8 cellular contexts compared by ENCODE assay signal in genomic region chr3:128725547-128725931, GRCh38. TPM values are rescaled to one million over a fixed set of nuclear protein-coding genes. Genes with fewer than 3 reads are reported as not detected.
DNase-seq lines count a peak whose midpoint lies in the region; ATAC-seq lines count a peak whose summit lies in the region.

No MANE protein-coding gene starts in this region.

- DNase-seq in activated CD4-positive, alpha-beta T cell treated with anti-CD3 and anti-CD28 coated beads, Interleukin-2, amount 10 ng/mL, durations not matched to agents 24 days and 14 days: no peak
- no peak for DNase-seq in activated CD4-positive, alpha-beta T cell treated with anti-CD3 and anti-CD28 coated beads, Interleukin-2, amount 50 U/mL, for 4 hours
- no peak for DNase-seq in activated naive CD8-positive, alpha-beta T cell treated with anti-CD3 and anti-CD28 coated beads for 36 hours
- no peak for DNase-seq in activated CD4-positive, CD25-positive, alpha-beta regulatory T cell (lab: John Stamatoyannopoulos, UW)
- DNase-seq in NCI-H526 (lab: John Stamatoyannopoulos, UW) (no peak), NAMALWA (ENCODE audit: low spot score) (no peak)

- H3K9me3 ChIP-seq in muscle layer of duodenum (ENCODE audit: control insufficient read depth in 1 of 2, low read length in 2 of 2): no peaks in the 10 kb centered on the region

- H3K27me3 Mint-ChIP-seq in activated CD4-positive, alpha-beta T cell treated with anti-CD3 and anti-CD28 coated beads, Interleukin-2, amount 10 ng/mL, durations not matched to agents 24 days and 14 days: peaks cover 4% of the 10 kb centered on the region
- peaks cover 5% of the 10 kb centered on the region for H3K27me3 Mint-ChIP-seq in activated naive CD8-positive, alpha-beta T cell treated with anti-CD3 and anti-CD28 coated beads for 36 hours

- peak overlapping the region; percentile 74 for H3K27ac ChIP-seq in muscle layer of duodenum (ENCODE audit: low read length)

- H3K4me1 ChIP-seq in muscle layer of duodenum (ENCODE audit: control insufficient read depth in 1 of 2, insufficient read depth in 2 of 2, low read length in 2 of 2): peaks cover 18 to 34% of the 10 kb centered on the region in 2 donors

- intact Hi-C loops in activated CD4-positive, alpha-beta T cell treated with anti-CD3 and anti-CD28 coated beads, Interleukin-2, amount 10 ng/mL, durations not matched to agents 24 days and 14 days (cut with micrococcal nuclease): no loop called here

- peak; percentile 22 for ATAC-seq in HG03095 (IDR thresholded peaks at IDR 0.05; ENCODE audit: unreplicated experiment)

- peak overlapping the region; percentile 90 for H3K4me3 Mint-ChIP-seq in activated CD4-positive, alpha-beta T cell treated with anti-CD3 and anti-CD28 coated beads, Interleukin-2, amount 10 ng/mL, durations not matched to agents 24 days and 14 days
- peak overlapping the region; percentile 99 for H3K4me3 Mint-ChIP-seq in activated naive CD8-positive, alpha-beta T cell treated with anti-CD3 and anti-CD28 coated beads for 36 hours

- no peaks in the 10 kb centered on the region for H3K9me3 Mint-ChIP-seq in activated CD4-positive, alpha-beta T cell treated with anti-CD3 and anti-CD28 coated beads, Interleukin-2, amount 10 ng/mL, durations not matched to agents 24 days and 14 days
- H3K9me3 Mint-ChIP-seq in activated naive CD8-positive, alpha-beta T cell treated with anti-CD3 and anti-CD28 coated beads for 36 hours: peaks cover 3% of the 10 kb centered on the region

- peak overlapping the region; percentile 94 for H3K27ac Mint-ChIP-seq in activated CD4-positive, alpha-beta T cell treated with anti-CD3 and anti-CD28 coated beads, Interleukin-2, amount 10 ng/mL, durations not matched to agents 24 days and 14 days
- peak overlapping the region; percentile 95 for H3K27ac Mint-ChIP-seq in activated naive CD8-positive, alpha-beta T cell treated with anti-CD3 and anti-CD28 coated beads for 36 hours

- H3K36me3 ChIP-seq in muscle layer of duodenum (ENCODE audit: control insufficient read depth in 1 of 2, insufficient read depth in 2 of 2, low read length in 2 of 2): peaks cover 0 to 16% of the 10 kb centered on the region in 2 donors

- peak overlapping the region; percentile 26 to 96 for H3K4me3 ChIP-seq in muscle layer of duodenum (ENCODE audit: low read depth in 1 of 2, low read length in 2 of 2)

- H3K36me3 Mint-ChIP-seq in activated CD4-positive, alpha-beta T cell treated with anti-CD3 and anti-CD28 coated beads, Interleukin-2, amount 10 ng/mL, durations not matched to agents 24 days and 14 days (ENCODE audit: low read depth): peaks cover 24% of the 10 kb centered on the region
- H3K36me3 Mint-ChIP-seq in activated naive CD8-positive, alpha-beta T cell treated with anti-CD3 and anti-CD28 coated beads for 36 hours: peaks cover 29% of the 10 kb centered on the region

- no peaks in the 10 kb centered on the region for H3K27me3 ChIP-seq in muscle layer of duodenum (ENCODE audit: low read depth, low read length)

- H3K4me1 Mint-ChIP-seq in activated CD4-positive, alpha-beta T cell treated with anti-CD3 and anti-CD28 coated beads, Interleukin-2, amount 10 ng/mL, durations not matched to agents 24 days and 14 days: peaks cover 37% of the 10 kb centered on the region
- H3K4me1 Mint-ChIP-seq in activated naive CD8-positive, alpha-beta T cell treated with anti-CD3 and anti-CD28 coated beads for 36 hours: peaks cover 45% of the 10 kb centered on the region

RNA-seq across cellular contexts. Expression of gene RAB7A, which starts 0.4 kb away (rescaled TPM):
- total RNA-seq in activated CD4-positive, alpha-beta T cell treated with anti-CD3 and anti-CD28 coated beads, Interleukin-2, amount 10 ng/mL, durations not matched to agents 24 days and 14 days: 338 and 361 TPM in 2 replicates
- total RNA-seq in activated naive CD8-positive, alpha-beta T cell treated with anti-CD3 and anti-CD28 coated beads for 36 hours: 100 to 1,000 TPM; 260 to 278 TPM
